In the genomic region with DNA sequence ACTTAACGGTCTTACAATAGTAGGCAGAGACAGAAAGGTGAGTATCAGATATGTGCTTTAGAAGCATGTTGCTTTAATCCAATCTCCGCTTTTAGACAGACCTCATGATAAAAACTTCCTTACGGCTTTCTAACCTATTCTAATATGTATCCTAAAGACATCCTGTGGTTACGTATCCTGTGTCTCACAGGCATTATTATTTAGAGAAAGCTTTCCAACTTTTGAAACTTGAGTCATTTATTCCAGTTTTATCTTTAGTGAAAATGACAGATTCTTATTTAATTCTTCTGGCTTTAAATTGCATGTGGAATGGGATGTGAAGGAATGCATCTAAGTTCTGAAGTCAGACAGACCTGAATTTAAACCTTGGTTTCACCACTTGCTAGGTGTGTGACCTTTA, we compare ENCODE assay signal across 20 cellular contexts.
"Had no signal": no experiment of that assay in that cellular context is flagged by ENCODE, and none has a peak within 500 bp of the region (broad histone marks: within the 10 kb centered on the region; RNA-seq: fewer than 3 reads in every experiment).

No MANE protein-coding gene starts in this region.

- ATAC-seq: WTC11 had no signal

- H3K27me3 Mint-ChIP-seq: stimulated activated naive CD8-positive, alpha-beta T cell treated with anti-CD3 and anti-CD28 coated beads, Interleukin-15, amount 100 ng/mL, for 72 hours had no signal

- H3K4me1 ChIP-seq: breast epithelium, left ventricle myocardium inferior had no signal

- H3K27me3 ChIP-seq: breast epithelium, suprapubic skin had no signal

- H3K4me1 Mint-ChIP-seq: activated T-helper 17 cell treated with anti-CD3 and anti-CD28 coated beads, Interleukin-2, amount 50 U/mL, for 72 hours; immature natural killer cell; neural crest cell; WTC11 had no signal

- H3K4me3 ChIP-seq: breast epithelium, left ventricle myocardium inferior, suprapubic skin had no signal

- H3K27ac ChIP-seq: breast epithelium, left ventricle myocardium inferior, suprapubic skin had no signal

- H3K36me3 Mint-ChIP-seq: immature natural killer cell had no signal

- H3K36me3 ChIP-seq: breast epithelium, left ventricle myocardium inferior, suprapubic skin had no signal

- H3K4me3 Mint-ChIP-seq: activated CD4-positive, alpha-beta memory T cell treated with anti-CD3 and anti-CD28 coated beads for 36 hours; activated CD4-positive, alpha-beta T cell treated with anti-CD3 and anti-CD28 coated beads for 36 hours; activated T-helper 17 cell treated with anti-CD3 and anti-CD28 coated beads, Interleukin-2, amount 50 U/mL, for 72 hours; immature natural killer cell; neural crest cell; T-helper 2 cell treated with Interferon-gamma antibody and Interleukin-4, amounts not matched to agents 5 μg/mL and 100 μg/mL, for 36 hours; WTC11 had no signal

- DNase-seq: activated CD4-positive, alpha-beta memory T cell treated with anti-CD3 and anti-CD28 coated beads for 36 hours; activated naive CD4-positive, alpha-beta T cell; activated T-cell treated with anti-CD3 and anti-CD28 coated beads, Interleukin-2, amount 50 U/mL, for 1 hour; aorta; cortex of kidney; erythroblast; immature natural killer cell; left ventricle myocardium inferior; stimulated activated CD4-positive, alpha-beta T cell treated with anti-CD3 and anti-CD28 coated beads, Interleukin-12 subunit alpha, Interleukin-12 subunit beta, amount 100 ng/mL, for 4 hours; stimulated activated CD4-positive, alpha-beta T cell treated with anti-CD3 and anti-CD28 coated beads, Interleukin-1b, Interleukin-23, amount 100 ng/mL, for 48 hours; stimulated activated naive CD8-positive, alpha-beta T cell treated with anti-CD3 and anti-CD28 coated beads, Interleukin-15, amount 100 ng/mL, for 72 hours; trophoblast cell had no signal

- H3K9me3 ChIP-seq: suprapubic skin had no signal

- H3K27ac Mint-ChIP-seq: activated CD4-positive, alpha-beta memory T cell treated with anti-CD3 and anti-CD28 coated beads for 36 hours; activated CD4-positive, alpha-beta T cell treated with anti-CD3 and anti-CD28 coated beads for 36 hours; activated T-helper 17 cell treated with anti-CD3 and anti-CD28 coated beads, Interleukin-2, amount 50 U/mL, for 72 hours; immature natural killer cell; progenitor cell of endocrine pancreas; stimulated activated naive CD8-positive, alpha-beta T cell treated with anti-CD3 and anti-CD28 coated beads, Interleukin-15, amount 100 ng/mL, for 72 hours; T-helper 2 cell treated with Interferon-gamma antibody and Interleukin-4, amounts not matched to agents 5 μg/mL and 100 μg/mL, for 36 hours; WTC11 had no signal
